1 cellular context compared by ENCODE assay signal in genomic region chr18:34689750-34690149, GRCh38. TPM values are rescaled to one million over a fixed set of nuclear protein-coding genes. Genes with fewer than 3 reads are reported as not detected.
"Had no signal": no experiment of that assay in that cellular context is flagged by ENCODE, and none has a peak within 500 bp of the region (broad histone marks: within the 10 kb centered on the region; RNA-seq: fewer than 3 reads in every experiment).

No MANE protein-coding gene starts in this region.

RNA-seq across cellular contexts. Expression of gene DTNA, which starts 20.3 kb away (rescaled TPM):
- total RNA-seq: naive thymus-derived CD8-positive, alpha-beta T cell had no signal
- polyA plus RNA-seq: naive thymus-derived CD8-positive, alpha-beta T cell had no signal
